10 cellular contexts compared by ENCODE assay signal in the genomic region with DNA sequence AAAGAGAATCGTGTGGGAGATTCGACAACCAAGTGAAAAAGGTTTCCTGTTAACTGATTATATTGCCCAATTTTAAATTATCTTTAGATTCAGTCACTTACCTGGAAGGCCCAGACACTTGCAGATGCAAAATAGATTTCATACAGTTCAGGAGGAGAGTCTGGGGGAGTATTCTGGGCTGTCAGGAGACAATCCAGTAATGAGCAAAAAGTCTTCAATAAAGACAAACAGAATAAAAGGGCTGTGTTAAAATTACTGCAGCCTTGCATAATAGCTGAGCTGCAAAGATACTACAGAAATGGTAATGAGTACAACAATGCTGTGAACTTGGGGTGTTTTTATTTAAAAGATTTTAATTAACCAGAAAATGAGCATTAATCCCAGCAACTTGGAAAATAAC.
"Had no signal": no experiment of that assay in that cellular context is flagged by ENCODE, and none has a peak within 500 bp of the region (broad histone marks: within the 10 kb centered on the region; RNA-seq: fewer than 3 reads in every experiment).

No MANE protein-coding gene starts in this region.

- H3K27ac ChIP-seq: GM23248 had no signal

- H3K4me2 ChIP-seq: GM23338 had no signal

- DNase-seq: GM23248, GOT3, H7, H9, HCEC 1CT, HFFc6 had no signal

- FAIRE-seq: H1, H54 had no signal

- H2AFZ ChIP-seq: GM23248, GM23338 had no signal

- H3K9ac ChIP-seq: GM23248 had no signal

- ATAC-seq: GM23338, HCT116 had no signal

- H3K4me3 ChIP-seq: GM23248, GM23338 had no signal
